In genomic region chr3:127217594-127218456, GRCh38 we compare ENCODE assay signal across 13 cellular contexts. TPM values are rescaled to one million over a fixed set of nuclear protein-coding genes. Genes with fewer than 3 reads are reported as not detected.
A peak's percentile ranks its signal among the peaks of the same experiment; 100 is the strongest.
DNase-seq lines count a peak whose midpoint lies in the region; ATAC-seq and TF ChIP-seq lines count a peak whose summit lies in the region.
"Had no signal": no experiment of that assay in that cellular context is flagged by ENCODE, and none has a peak within 500 bp of the region (broad histone marks: within the 10 kb centered on the region; RNA-seq: fewer than 3 reads in every experiment).

No MANE protein-coding gene starts in this region.

- intact Hi-C loops in psoas muscle (cut with DNase I): loop anchor here in 1 of 2 donors (1.0 kb wide), 1 partner anchor 29 kb away; no protein-coding TSS in a partner anchor

- H4K20me1 ChIP-seq in H9 (ENCODE audit: control insufficient read depth, insufficient read depth, insufficient read length): no peaks in the 10 kb centered on the region

- no peak overlapping the region for H3K4me3 ChIP-seq in psoas muscle
- H3K4me3 ChIP-seq: spleen had no signal

- H3K4me2 ChIP-seq in H9 (ENCODE audit: insufficient read depth, insufficient read length, low read length): no peak overlapping the region

- no peaks in the 10 kb centered on the region for H3K23me2 ChIP-seq in H9 (ENCODE audit: insufficient read length, low read depth, low read length, poor library complexity, severe bottlenecking)

- H2AK5ac ChIP-seq in H9 (ENCODE audit: insufficient read length, low read length): no peak overlapping the region

- H4K5ac ChIP-seq in H9 (ENCODE audit: insufficient read length, low read depth, low read length): no peak overlapping the region

- no peaks in the 10 kb centered on the region for H3K4me1 ChIP-seq in H9 (ENCODE audit: insufficient read depth, low read length)
- no peaks in the 10 kb centered on the region for H3K4me1 ChIP-seq in psoas muscle
- H3K4me1 ChIP-seq: spleen had no signal

- TF ChIP-seq CTCF in H9 (conservative IDR thresholded peaks at IDR 0.05) (no peak), RWPE1 (conservative IDR thresholded peaks at IDR 0.05; ENCODE audit: low read depth) (no peak), psoas muscle (IDR thresholded peaks at IDR 0.05) (no peak), mesothelial cell of epicardium (IDR thresholded peaks at IDR 0.05; ENCODE audit: unreplicated experiment) (no peak)

- no peak overlapping the region for H2BK12ac ChIP-seq in H9 (ENCODE audit: insufficient read length, low read depth, low read length)

- no peaks in the 10 kb centered on the region for H3K79me1 ChIP-seq in H9 (ENCODE audit: insufficient read depth, low read depth, low read length, poor library complexity, severe bottlenecking)

- ATAC-seq in psoas muscle (peak; percentile 92 to 95 (median 92)), HG03039 (IDR thresholded peaks at IDR 0.05; ENCODE audit: unreplicated experiment) (no peak), GM19397 (IDR thresholded peaks at IDR 0.05; ENCODE audit: unreplicated experiment) (no peak)
- ATAC-seq: Right ventricle myocardium inferior had no signal

- peak overlapping the region; percentile 58; the same call in 1 of the 2 replicates for H3K14ac ChIP-seq in H9 (ENCODE audit: insufficient read depth, low read length)

- DNase-seq in GM03348 (ENCODE audit: low spot score): peak; percentile 69
- no peak for DNase-seq in H9
- DNase-seq in RWPE1 (ENCODE audit: low spot score): peak; percentile 40
- no peak for DNase-seq in psoas muscle
- DNase-seq in mesothelial cell of epicardium (ENCODE audit: low spot score in 2 of 2, unreplicated experiment in 2 of 2): no peak
- DNase-seq: cerebellar nuclear complex, KG1, spleen had no signal

- peaks cover 4% of the 10 kb centered on the region for H3K27me3 Mint-ChIP-seq in H9 (ENCODE audit: low read depth)
- H3K27me3 Mint-ChIP-seq in mesothelial cell of epicardium (ENCODE audit: low read depth): peaks cover 34% of the 10 kb centered on the region

- H3K36me3 ChIP-seq in psoas muscle (ENCODE audit: insufficient read depth in 1 of 2, low read depth in 1 of 2): no peaks in the 10 kb centered on the region
- H3K36me3 ChIP-seq: spleen had no signal

- POLR2A ChIA-PET in RWPE1 (lab: Yijun Ruan, JAX; ENCODE audit: low non-redundant PET): no interaction called here

- H3K4me3 Mint-ChIP-seq in H9: no peak overlapping the region
- no peak overlapping the region for H3K4me3 Mint-ChIP-seq in mesothelial cell of epicardium
- H3K4me3 Mint-ChIP-seq: nephron had no signal

- H3K9me3 ChIP-seq in H9 (ENCODE audit: control insufficient read depth, low read depth, low read length): no peaks in the 10 kb centered on the region
- no peaks in the 10 kb centered on the region for H3K9me3 ChIP-seq in psoas muscle
- H3K9me3 ChIP-seq: spleen had no signal

- no peak overlapping the region for H3K56ac ChIP-seq in H9 (ENCODE audit: insufficient read length, low read depth, low read length)

- WGBS in H9 (ENCODE audit: extremely low coverage, insufficient read length, low lambda C conversion rate): no CpG with 5 or more reads among the region's 9 CpGs
- 45 to 50% (median 45%) methylated on average over 9 of the region's 9 CpGs for WGBS in psoas muscle, 3 donors

- no peaks in the 10 kb centered on the region for H3K79me2 ChIP-seq in H9 (ENCODE audit: insufficient read depth, low read length)

- no peak overlapping the region for H3T11ph ChIP-seq in H9 (ENCODE audit: low read length)

- H2AFZ ChIP-seq in H9 (ENCODE audit: low read length): no peak overlapping the region

- H3K23ac ChIP-seq in H9 (ENCODE audit: insufficient read length, low read depth, low read length): no peak overlapping the region

- no peak overlapping the region for H2BK15ac ChIP-seq in H9 (ENCODE audit: low read depth, low read length)

- H4K91ac ChIP-seq in H9 (ENCODE audit: insufficient read length, low read depth, low read length): no peak overlapping the region

- H2BK5ac ChIP-seq in H9 (ENCODE audit: insufficient read length, low read length): no peak overlapping the region

- no peaks in the 10 kb centered on the region for H3K36me3 Mint-ChIP-seq in H9 (ENCODE audit: insufficient read depth in 1 of 3, low read depth in 3 of 3)
- no peaks in the 10 kb centered on the region for H3K36me3 Mint-ChIP-seq in mesothelial cell of epicardium

- H3K18ac ChIP-seq in H9 (ENCODE audit: insufficient read length, low read depth, low read length): no peak overlapping the region

- H3K27ac ChIP-seq in H9 (ENCODE audit: insufficient read length, low read depth, low read length): no peak overlapping the region
- peak overlapping the region; percentile 73 for H3K27ac ChIP-seq in RWPE1
- peak overlapping the region; percentile 53 for H3K27ac ChIP-seq in psoas muscle
- H3K27ac ChIP-seq: spleen, VCaP had no signal

- no peaks in the 10 kb centered on the region for H3K9me3 Mint-ChIP-seq in H9
- H3K9me3 Mint-ChIP-seq in mesothelial cell of epicardium: no peaks in the 10 kb centered on the region
- H3K9me3 Mint-ChIP-seq: nephron had no signal

- CTCF ChIA-PET in RWPE1 (lab: Yijun Ruan, JAX): interaction anchor here (0.7 kb wide), 1 partner anchor 187 kb away, joined by 10 read pairs; no protein-coding TSS in a partner anchor

- H3K4me1 Mint-ChIP-seq in H9 (peaks cover 0 to 7% of the 10 kb centered on the region in 2 experiments; a peak in 2 of 4 replicates), mesothelial cell of epicardium (no peaks in the 10 kb centered on the region)

- H3K9ac ChIP-seq in H9 (ENCODE audit: extremely low read depth, insufficient read length, low read length): no peak overlapping the region

- H4K8ac ChIP-seq in H9 (replicated peaks; ENCODE audit: insufficient read length, low read depth, low read length): no peak overlapping the region

- no peaks in the 10 kb centered on the region for H3K27me3 ChIP-seq in H9 (ENCODE audit: insufficient read depth, low read length)
- H3K27me3 ChIP-seq in psoas muscle (ENCODE audit: insufficient read depth in 3 of 3, low read length in 2 of 3): peaks cover 0 to 43% (median 2%) of the 10 kb centered on the region in 3 donors

- H2BK120ac ChIP-seq in H9 (ENCODE audit: low read depth, low read length, poor library complexity, severe bottlenecking): no peak overlapping the region

- H3K27ac Mint-ChIP-seq in H9 (no peak overlapping the region), mesothelial cell of epicardium (no peak overlapping the region)
- H3K27ac Mint-ChIP-seq: nephron had no signal

- no peak overlapping the region for H3K4ac ChIP-seq in H9 (ENCODE audit: low read depth, low read length)

- H2BK20ac ChIP-seq in H9 (ENCODE audit: low read depth, low read length, poor library complexity, severe bottlenecking): no peak overlapping the region

RNA-seq across cellular contexts. Expression of gene PRR23E, which starts 24.9 kb away (rescaled TPM):
- not detected in 2 replicates for total RNA-seq in H9 (2021)
- not detected for total RNA-seq in psoas muscle
- not detected for polyA plus RNA-seq in psoas muscle
- total RNA-seq in mesothelial cell of epicardium: not detected in 3 replicates
- total RNA-seq: Right ventricle myocardium inferior, spleen had no signal
- polyA plus RNA-seq: spleen had no signal

Comparison
In these comparisons a context has a peak if more than half of its experiments do, and no peak if none do; other contexts are left out.
1. DNase-seq: peak in GM03348 (single experiment) and RWPE1 (single experiment); none in H9 (single experiment), psoas muscle (0 of 2) and mesothelial cell of epicardium (0 of 2).
2. ATAC-seq: peak in psoas muscle (4 of 4); none in HG03039 (single experiment) and GM19397 (single experiment).